In the genomic region with DNA sequence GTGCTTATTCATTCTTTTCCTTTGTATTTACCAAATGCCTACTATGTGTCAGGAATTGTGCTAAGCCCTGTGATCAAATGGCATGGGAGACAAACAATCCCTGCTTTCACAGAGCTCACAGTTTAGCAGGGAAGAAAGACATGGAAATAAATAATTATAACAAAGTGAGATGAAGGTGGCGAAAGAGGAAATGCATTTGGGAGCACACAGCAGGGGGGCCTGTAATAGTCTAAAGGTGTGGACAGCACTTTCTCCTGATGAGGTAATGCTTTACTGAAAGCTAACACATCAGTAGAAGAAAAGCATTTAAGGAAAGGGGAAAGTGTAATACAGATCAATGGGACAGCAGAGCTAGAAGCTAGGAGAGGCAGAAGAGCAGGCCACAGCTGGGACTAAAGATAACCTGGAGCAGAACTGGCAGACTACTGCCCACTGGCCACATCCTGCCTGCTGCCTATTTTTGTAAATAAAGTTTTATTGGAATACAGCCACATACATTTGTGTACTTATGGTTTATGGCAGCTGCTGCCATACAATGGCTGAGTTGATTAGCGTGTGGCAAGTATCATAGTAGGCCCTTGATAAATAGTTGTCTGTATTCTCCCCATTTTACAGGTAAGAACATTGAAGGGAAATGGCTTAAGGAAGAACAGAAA, we compare ENCODE assay signal across 1 cellular context.
TF ChIP-seq lines count a peak whose summit lies in the region.

No MANE protein-coding gene starts in this region.

TF ChIP-seq in GM23338, 12 proteins besides CTCF, POLR2A, EP300 and RAD21 (continued from another document):
- no peak for TF ChIP-seq ZNF462 (CRISPR knock-in tag; IDR thresholded peaks at IDR 0.05)
- TF ChIP-seq EZH2 (IDR thresholded peaks at IDR 0.05; ENCODE audit: low read depth, unreplicated experiment), result no peak
- TF ChIP-seq ZNF114 (CRISPR knock-in tag; IDR thresholded peaks at IDR 0.05), result no peak
